Comparison of ENCODE assay signal across 26 cellular contexts in genomic region chr1:37446874-37447273, GRCh38. TPM values are rescaled to one million over a fixed set of nuclear protein-coding genes. Genes with fewer than 3 reads are reported as not detected.
DNase-seq lines count a peak whose midpoint lies in the region; ATAC-seq, FAIRE-seq and TF ChIP-seq lines count a peak whose summit lies in the region.
"Had no signal": no experiment of that assay in that cellular context is flagged by ENCODE, and none has a peak within 500 bp of the region (broad histone marks: within the 10 kb centered on the region; RNA-seq: fewer than 3 reads in every experiment).

No MANE protein-coding gene starts in this region.

- no peak overlapping the region for H4K8ac ChIP-seq in H1 (ENCODE audit: extremely low read depth, insufficient read depth, low read length)

- no peak overlapping the region for H2BK15ac ChIP-seq in H1 (ENCODE audit: low read length)

- H2AFZ ChIP-seq in H1 (ENCODE audit: low read length): no peak overlapping the region

- WGBS in H1 (ENCODE audit: extremely low coverage in 1 of 2, insufficient coverage in 1 of 2, insufficient read length in 1 of 2, insufficient replicate concordance in 2 of 2, low coverage in 1 of 2, low lambda C conversion rate in 2 of 2, missing lambda C conversion rate in 1 of 2), 2 experiments: 80% methylated on average over 6 of the region's 6 CpGs; no CpG with 5 or more reads in 1 of the 2 experiments

- H2BK12ac ChIP-seq in H1 (ENCODE audit: low read depth, low read length): no peak overlapping the region

- H3K9me3 ChIP-seq in BLaER1 treated with 17β-estradiol and CSF1 and Interleukin-3, amounts not matched to agents 10 nM and 100 nM (replicated peaks in 1 of 11): no peaks in the 10 kb centered on the region
- no peaks in the 10 kb centered on the region for H3K9me3 ChIP-seq in H1 (ENCODE audit: insufficient read depth in 2 of 2, low read depth in 1 of 2, low read length in 1 of 2)
- H3K9me3 ChIP-seq: BE2C had no signal

- H3K18ac ChIP-seq in H1 (ENCODE audit: extremely low read depth, low read length): peak overlapping the region; percentile 32; the same call in 1 of the 2 replicates

- H4K5ac ChIP-seq in H1 (ENCODE audit: insufficient read length, low read depth, low read length): no peak overlapping the region

- no peaks in the 10 kb centered on the region for H3K27me3 ChIP-seq in BLaER1 treated with 17β-estradiol and CSF1 and Interleukin-3, amounts not matched to agents 10 nM and 100 nM
- no peaks in the 10 kb centered on the region; a peak in 1 of 7 replicates for H3K27me3 ChIP-seq in H1 (replicated peaks in 1 of 4; ENCODE audit: control insufficient read depth in 3 of 4, extremely low read depth in 1 of 4, insufficient read depth in 3 of 4, low read length in 3 of 4)
- H3K27me3 ChIP-seq: BE2C had no signal

- no peak for TF ChIP-seq CTCF in H1 (IDR thresholded peaks at IDR 0.05; ENCODE audit: control extremely low read depth in 1 of 3, insufficient read depth in 1 of 3, low read depth in 1 of 3, low read length in 3 of 3)

- H3K4me1 Mint-ChIP-seq in stimulated activated naive B cell treated with anti-CD40 and anti-IgM and Interleukin-4, amounts not matched to agents 10 μg/mL and 1 μg/mL and 100 μg/mL, for 72 hours: peaks cover 7 to 23% of the 10 kb centered on the region in 2 donors

- H3K79me1 ChIP-seq in H1 (ENCODE audit: low read depth, low read length): no peaks in the 10 kb centered on the region

- POLR2A ChIA-PET in H1 (lab: Charles Lee; ENCODE audit: partially characterized antibody): interaction anchor here (1.3 to 2.8 kb wide), 2 partner anchors 25 to 31 kb away, joined by 3 to 7 read pairs; no protein-coding TSS in a partner anchor

- no peak overlapping the region for H3K14ac ChIP-seq in H1 (ENCODE audit: insufficient read length)

- H3K27ac Mint-ChIP-seq in stimulated activated naive B cell treated with anti-CD40 and anti-IgM and Interleukin-4, amounts not matched to agents 10 μg/mL and 1 μg/mL and 100 μg/mL, for 72 hours: no peak overlapping the region
- H3K27ac Mint-ChIP-seq: CD4-positive, alpha-beta memory T cell; CD8-positive, alpha-beta memory T cell had no signal

- peaks cover 16 to 43% (median 41%) of the 10 kb centered on the region in 10 experiments for H3K4me1 ChIP-seq in BLaER1 treated with 17β-estradiol and CSF1 and Interleukin-3, amounts not matched to agents 10 nM and 100 nM
- H3K4me1 ChIP-seq in H1 (replicated peaks in 1 of 4; ENCODE audit: control insufficient read depth in 3 of 4, insufficient read depth in 4 of 4, low read length in 3 of 4): peaks cover 0 to 15% (median 4%) of the 10 kb centered on the region in 4 experiments; a peak in 4 of 7 replicates
- H3K4me1 ChIP-seq: BE2C had no signal

- peaks cover 25% of the 10 kb centered on the region in 2 donors for H3K27me3 Mint-ChIP-seq in stimulated activated naive B cell treated with anti-CD40 and anti-IgM and Interleukin-4, amounts not matched to agents 10 μg/mL and 1 μg/mL and 100 μg/mL, for 72 hours

- no peak overlapping the region for H3K27ac ChIP-seq in BLaER1 treated with 17β-estradiol and CSF1 and Interleukin-3, amounts not matched to agents 10 nM and 100 nM
- H3K27ac ChIP-seq in H1 (ENCODE audit: low read depth, low read length): no peak overlapping the region

- no peak for TF ChIP-seq EP300 in H1 (IDR thresholded peaks at IDR 0.05; ENCODE audit: borderline replicate concordance in 1 of 2, low read depth in 2 of 2, low read length in 2 of 2)

- TF ChIP-seq POLR2A in H1 (IDR thresholded peaks at IDR 0.05; ENCODE audit: control extremely low read depth in 1 of 2, low read depth in 2 of 2, low read length in 2 of 2): no peak

- no peak for FAIRE-seq in H1 (lab: Jason Lieb, UNC)
- FAIRE-seq: A204.1, GM12878, GM12892, GM18507 had no signal

- H3K36me3 ChIP-seq in BLaER1 treated with 17β-estradiol and CSF1 and Interleukin-3, amounts not matched to agents 10 nM and 100 nM: no peaks in the 10 kb centered on the region
- no peaks in the 10 kb centered on the region for H3K36me3 ChIP-seq in H1 (ENCODE audit: control insufficient read depth in 2 of 4, insufficient read depth in 4 of 4, low read length in 3 of 4)
- H3K36me3 ChIP-seq: BE2C had no signal

- H3K36me3 Mint-ChIP-seq in stimulated activated naive B cell treated with anti-CD40 and anti-IgM and Interleukin-4, amounts not matched to agents 10 μg/mL and 1 μg/mL and 100 μg/mL, for 72 hours: no peaks in the 10 kb centered on the region
- H3K36me3 Mint-ChIP-seq: CD14-positive monocyte; CD4-positive, alpha-beta memory T cell; CD8-positive, alpha-beta memory T cell had no signal

- DNase-seq in H1 (ENCODE audit: low read depth in 1 of 2, low spot score in 2 of 2) (no peak), NCI-H1436 treated with DMSO at 0.1 percent for 48 hours (lab: John Stamatoyannopoulos, UW) (no peak), dedifferentiated amniotic fluid mesenchymal stem cell (ENCODE audit: extremely low spot score) (no peak)
- DNase-seq in stimulated activated naive B cell treated with anti-CD40 and anti-IgM and Interleukin-4, amounts not matched to agents 10 μg/mL and 1 μg/mL and 100 μg/mL, for 72 hours: no peak
- DNase-seq: 8988T; ACHN; BE2C; C1 segment of cervical spinal cord; CD4-positive, alpha-beta memory T cell; CD4-positive, CD25-positive, alpha-beta regulatory T cell; CD8-positive, alpha-beta memory T cell; COR-L47; DMS 273 treated with DMSO at 0.1 percent for 48 hours; DMS153; DMS53; DMS79; DND-41; EL; GDM1 had no signal

- peak overlapping the region; percentile 62 for H4K91ac ChIP-seq in H1 (replicated peaks; ENCODE audit: insufficient read length, low read length)

- H4K20me1 ChIP-seq in BLaER1 treated with 17β-estradiol and CSF1 and Interleukin-3, amounts not matched to agents 10 nM and 100 nM: no peaks in the 10 kb centered on the region
- H4K20me1 ChIP-seq in H1 (replicated peaks in 1 of 2; ENCODE audit: control insufficient read depth in 1 of 2, insufficient read depth in 2 of 2, low read length in 2 of 2): no peaks in the 10 kb centered on the region

- no peak overlapping the region for H3K4ac ChIP-seq in H1 (replicated peaks; ENCODE audit: insufficient read length, low read depth, low read length)

- no peaks in the 10 kb centered on the region for H3K23me2 ChIP-seq in H1 (ENCODE audit: low read depth, low read length)

- H2BK5ac ChIP-seq in H1 (ENCODE audit: low read depth, low read length): no peak overlapping the region; the same call in 1 of the 2 replicates

- no peak for TF ChIP-seq RAD21 in H1 (IDR thresholded peaks at IDR 0.05 in 1 of 2, conservative IDR thresholded peaks at IDR 0.05 in 1 of 2; ENCODE audit: low read depth in 2 of 2, low read length in 2 of 2)

- no peak overlapping the region for H3K23ac ChIP-seq in H1 (ENCODE audit: insufficient read length)

- peak overlapping the region in 9 of 11 experiments; percentile 20 to 83 (median 69); a peak in 17 of 22 replicates for H3K4me2 ChIP-seq in BLaER1 treated with 17β-estradiol and CSF1 and Interleukin-3, amounts not matched to agents 10 nM and 100 nM
- H3K4me2 ChIP-seq in H1 (ENCODE audit: insufficient read depth in 1 of 2, low read depth in 2 of 2, low read length in 2 of 2): no peak overlapping the region

- ATAC-seq in stimulated activated naive B cell treated with anti-CD40 and anti-IgM and Interleukin-4, amounts not matched to agents 10 μg/mL and 1 μg/mL and 100 μg/mL, for 72 hours (replicated peaks): peak; percentile 52 to 65
- no peak for ATAC-seq in GM19463 (IDR thresholded peaks at IDR 0.05; ENCODE audit: unreplicated experiment)
- ATAC-seq: GM12878 had no signal

- no peaks in the 10 kb centered on the region for H3K9me3 Mint-ChIP-seq in stimulated activated naive B cell treated with anti-CD40 and anti-IgM and Interleukin-4, amounts not matched to agents 10 μg/mL and 1 μg/mL and 100 μg/mL, for 72 hours
- H3K9me3 Mint-ChIP-seq: CD4-positive, alpha-beta memory T cell; CD8-positive, alpha-beta memory T cell had no signal

- H3K4me3 Mint-ChIP-seq in stimulated activated naive B cell treated with anti-CD40 and anti-IgM and Interleukin-4, amounts not matched to agents 10 μg/mL and 1 μg/mL and 100 μg/mL, for 72 hours: no peak overlapping the region
- H3K4me3 Mint-ChIP-seq: CD14-positive monocyte; CD4-positive, alpha-beta memory T cell; CD4-positive, CD25-positive, alpha-beta regulatory T cell; CD8-positive, alpha-beta memory T cell had no signal

- H2BK120ac ChIP-seq in H1 (replicated peaks; ENCODE audit: low read depth, low read length): no peak overlapping the region

- H2BK20ac ChIP-seq in H1 (ENCODE audit: low read length): no peak overlapping the region

- CTCF ChIA-PET in H1 (lab: Charles Lee; ENCODE audit: partially characterized antibody): interaction anchor here (0.6 to 15.0 kb wide), 5 partner anchors 10 to 292 kb away, joined by 3 to 382 read pairs (median 5); no protein-coding TSS in a partner anchor

- no peaks in the 10 kb centered on the region for H3K79me2 ChIP-seq in H1 (ENCODE audit: control insufficient read depth in 1 of 2, insufficient read depth in 2 of 2, low read length in 2 of 2)

- no peak overlapping the region for H3K4me3 ChIP-seq in BLaER1 treated with 17β-estradiol and CSF1 and Interleukin-3, amounts not matched to agents 10 nM and 100 nM
- H3K4me3 ChIP-seq in H1 (ENCODE audit: extremely low read depth in 1 of 4, insufficient read depth in 2 of 4, low read depth in 3 of 4, low read length in 4 of 4): no peak overlapping the region
- H3K4me3 ChIP-seq: GM12878 had no signal

- no peak overlapping the region for H3K56ac ChIP-seq in H1 (replicated peaks; ENCODE audit: insufficient read length, low read depth, low read length)

- H2AK5ac ChIP-seq in H1 (ENCODE audit: low read depth, low read length): no peak overlapping the region

- 0 out of 22 replicates have a peak overlapping the region, but pooled peaks of 1 of the 11 experiments have one; percentile 20 for H3K9ac ChIP-seq in BLaER1 treated with 17β-estradiol and CSF1 and Interleukin-3, amounts not matched to agents 10 nM and 100 nM
- H3K9ac ChIP-seq in H1 (replicated peaks in 1 of 4; ENCODE audit: extremely low read depth in 1 of 4, low read depth in 3 of 4, low read length in 3 of 4): no peak overlapping the region

TF ChIP-seq in H1, 55 proteins besides CTCF, POLR2A, EP300 and RAD21 (continues in another document):
- TF ChIP-seq CBX5 (IDR thresholded peaks at IDR 0.05; ENCODE audit: low read depth, low read length): no peak

RNA-seq across cellular contexts. Expression of gene ZC3H12A, which starts 27.5 kb away (rescaled TPM):
- total RNA-seq in H1 (2021; fragmentation: NEBNext Ultra II Directional; extraction: Animal tissue kit (Norgen Biotek cat#: 25700)): 7.4 TPM in 2 replicates
- polyA plus RNA-seq in H1 (2011; rRNA removed): 10.0 and 13.7 TPM in 2 replicates
- polyA plus RNA-seq in H1 (2011; cell fraction: cytosol; rRNA removed): 8.1 TPM
- 20.1 TPM for polyA plus RNA-seq in H1 (2011; cell fraction: nucleus; rRNA removed)
- 5.6 to 7.4 TPM (median 6.7 TPM) in 4 replicates for polyA plus RNA-seq in H1 (2012, experiment 1 of 2)
- 6.9 TPM for polyA plus RNA-seq in H1 (2012, experiment 2 of 2)
- 4.6 TPM for polyA plus RNA-seq in H1 (2013, experiment 1 of 2)
- 4.4 TPM for polyA plus RNA-seq in H1 (2013, experiment 2 of 2)
- 4.1 and 7.6 TPM in 2 replicates for polyA minus RNA-seq in H1 (2011; rRNA and poly(A)+ RNA removed)
- 3.1 TPM for polyA minus RNA-seq in H1 (2011; cell fraction: cytosol; rRNA and poly(A)+ RNA removed)
- polyA minus RNA-seq in H1 (2011; cell fraction: nucleus; rRNA and poly(A)+ RNA removed): 5.9 TPM

Comparison
In these comparisons a context has a peak if more than half of its experiments do, and no peak if none do; other contexts are left out.
1. H3K4me2 ChIP-seq: peak in BLaER1 treated with 17β-estradiol and CSF1 and Interleukin-3, amounts not matched to agents 10 nM and 100 nM (9 of 11); none in H1 (0 of 2).